27 cellular contexts compared by ENCODE assay signal in genomic region chr6:50959081-50959641, GRCh38.
"Had no signal": no experiment of that assay in that cellular context is flagged by ENCODE, and none has a peak within 500 bp of the region (broad histone marks: within the 10 kb centered on the region; RNA-seq: fewer than 3 reads in every experiment).

No MANE protein-coding gene starts in this region.

- H3K4me3 ChIP-seq: ascending aorta, cardiac muscle cell, colonic mucosa, PC-9 had no signal

- H3K4me2 ChIP-seq: PC-9 had no signal

- H2AFZ ChIP-seq: PC-9 had no signal

- H3K36me3 ChIP-seq: ascending aorta, cardiac muscle cell, colonic mucosa had no signal

- DNase-seq: activated CD4-positive, alpha-beta T cell treated with anti-CD3 and anti-CD28 coated beads for 36 hours; activated CD4-positive, alpha-beta T cell treated with anti-CD3 and anti-CD28 coated beads, Interleukin-2, amount 10 ng/mL, durations not matched to agents 7 days and 5 days; activated CD4-positive, alpha-beta T cell treated with anti-CD3 and anti-CD28 coated beads, Interleukin-2, amount 50 U/mL, for 48 hours; activated CD8-positive, alpha-beta T cell treated with anti-CD3 and anti-CD28 coated beads, Interleukin-2, amount 10 ng/mL, durations not matched to agents 7 days and 5 days; activated gamma-delta T cell; activated naive CD4-positive, alpha-beta T cell treated with Interleukin-2 at 50 U/mL for 16 hours; activated naive CD8-positive, alpha-beta T cell treated with anti-CD3 and anti-CD28 coated beads, Interleukin-2, amount 10 ng/mL, durations not matched to agents 7 days and 5 days; activated T-cell treated with anti-CD3 and anti-CD28 coated beads, Interleukin-2, amount 50 U/mL, for 24 hours; amygdala; colonic mucosa; Karpas-422; NCI-H1105; NCI-H1417 treated with DMSO at 0.1 percent for 48 hours; NCI-H187 treated with DMSO at 0.1 percent for 48 hours; NCI-H2081; NCI-H2171 treated with DMSO at 0.1 percent for 48 hours; NCI-H2227 treated with DMSO at 0.1 percent for 48 hours; NCI-H446 treated with DMSO at 0.1 percent for 48 hours; NCI-H524; NCI-H748 treated with DMSO at 0.1 percent for 48 hours; NK-92 treated with Interleukin-12 subunit alpha and Interleukin-12 subunit beta, amount 100 ng/mL, for 24 hours; PC-9; Right ventricle myocardium superior had no signal

- H3K9me3 ChIP-seq: ascending aorta, colonic mucosa had no signal

- ATAC-seq: activated CD4-positive, alpha-beta T cell treated with anti-CD3 and anti-CD28 coated beads for 36 hours; activated CD4-positive, CD25-positive, alpha-beta regulatory T cell treated with anti-CD3 and anti-CD28 coated beads, Interleukin-2, amount 50 U/mL, for 24 hours; activated CD8-positive, alpha-beta T cell treated with anti-CD3 and anti-CD28 coated beads, Interleukin-2, amount 10 ng/mL, durations not matched to agents 7 days and 5 days; WTC11 had no signal

- H3K27me3 ChIP-seq: ascending aorta, colonic mucosa had no signal

- H3K27ac ChIP-seq: ascending aorta, cardiac muscle cell, colonic mucosa, PC-9 had no signal

- H3K4me1 ChIP-seq: ascending aorta, colonic mucosa had no signal
